In the genomic region with DNA sequence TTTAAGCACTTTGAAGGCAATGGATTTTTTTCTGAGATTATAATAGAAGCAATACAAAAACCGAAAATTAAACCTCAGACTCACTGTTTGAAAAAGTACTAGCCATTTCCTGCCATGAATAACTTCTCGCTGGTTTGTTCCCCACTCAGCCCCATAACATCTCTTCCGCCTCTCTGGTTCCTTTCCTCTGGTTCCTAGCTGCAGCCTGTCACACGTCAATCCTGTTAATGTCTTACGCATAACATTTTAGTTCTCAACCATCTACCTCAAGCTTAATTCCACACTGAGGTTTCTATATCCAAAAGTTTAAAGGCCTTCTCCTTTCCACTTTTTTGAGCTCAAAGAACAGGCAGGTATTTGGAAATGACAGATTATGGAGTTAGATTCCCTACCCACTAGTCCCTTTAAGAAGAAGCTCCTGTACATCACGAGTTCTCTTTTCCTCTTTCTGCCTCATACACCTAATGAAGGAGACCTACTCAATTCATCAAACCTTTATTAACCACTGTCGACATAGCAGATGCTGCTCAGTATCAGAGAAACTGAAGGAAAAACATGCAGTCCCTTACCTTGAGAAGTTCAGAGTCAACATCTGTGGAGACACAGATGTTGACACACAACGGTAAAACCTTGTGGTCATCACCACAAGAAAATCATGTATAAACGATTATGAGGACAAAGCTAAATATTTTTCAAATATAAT, we compare ENCODE assay signal across 11 cellular contexts.
DNase-seq lines count a peak whose midpoint lies in the region; ATAC-seq and TF ChIP-seq lines count a peak whose summit lies in the region.
"Had no signal": no experiment of that assay in that cellular context is flagged by ENCODE, and none has a peak within 500 bp of the region (broad histone marks: within the 10 kb centered on the region; RNA-seq: fewer than 3 reads in every experiment).

No MANE protein-coding gene starts in this region.

- H3K4me3 ChIP-seq in mucosa of rectum (ENCODE audit: low read length in 2 of 2): no peak overlapping the region
- H3K4me3 ChIP-seq: lung had no signal

- ATAC-seq in GM18858 (IDR thresholded peaks at IDR 0.05; ENCODE audit: unreplicated experiment) (peak; percentile 12), HG02642 (IDR thresholded peaks at IDR 0.05; ENCODE audit: poor library complexity, unreplicated experiment) (peak; percentile 60)

- DNase-seq in T follicular helper cell (ENCODE audit: low read depth) (peak; percentile 38), NCI-H2227 treated with DMSO at 0.1 percent for 48 hours (lab: John Stamatoyannopoulos, UW) (no peak), glutamatergic neuron (no peak), NCI-H2196 treated with DMSO at 0.1 percent for 48 hours (lab: John Stamatoyannopoulos, UW; ENCODE audit: unreplicated experiment) (no peak), DMS153 (lab: John Stamatoyannopoulos, UW) (no peak)
- DNase-seq: NCI-H510A treated with DMSO at 0.1 percent for 48 hours had no signal

- H3K4me3 Mint-ChIP-seq in glutamatergic neuron (ENCODE audit: unreplicated experiment): no peak overlapping the region
- H3K4me3 Mint-ChIP-seq: brain had no signal

- no peaks in the 10 kb centered on the region for H3K36me3 Mint-ChIP-seq in glutamatergic neuron (ENCODE audit: unreplicated experiment)
- H3K36me3 Mint-ChIP-seq: brain had no signal

- peaks cover 9 to 15% of the 10 kb centered on the region in 2 donors for H3K4me1 ChIP-seq in mucosa of rectum (ENCODE audit: control insufficient read depth in 2 of 2, insufficient read depth in 2 of 2, low read length in 2 of 2)

- no peak for TF ChIP-seq CTCF in glutamatergic neuron (IDR thresholded peaks at IDR 0.05; ENCODE audit: partially characterized antibody, unreplicated experiment)

- no peaks in the 10 kb centered on the region for H3K4me1 Mint-ChIP-seq in glutamatergic neuron (ENCODE audit: low read depth, unreplicated experiment)
- H3K4me1 Mint-ChIP-seq: brain had no signal

- peak overlapping the region; percentile 29 to 30 for H3K27ac ChIP-seq in mucosa of rectum (ENCODE audit: low read depth in 2 of 2, low read length in 2 of 2)

- no peaks in the 10 kb centered on the region for H3K36me3 ChIP-seq in mucosa of rectum (ENCODE audit: control insufficient read depth in 2 of 2, insufficient read depth in 2 of 2, low read length in 2 of 2)

- no peaks in the 10 kb centered on the region for H3K27me3 Mint-ChIP-seq in glutamatergic neuron (ENCODE audit: unreplicated experiment)
- H3K27me3 Mint-ChIP-seq: brain had no signal

- H3K9ac ChIP-seq in mucosa of rectum (ENCODE audit: low read depth in 1 of 2, low read length in 2 of 2): no peak overlapping the region

- no peaks in the 10 kb centered on the region for H3K9me3 ChIP-seq in mucosa of rectum (ENCODE audit: control insufficient read depth in 2 of 2, low read length in 2 of 2)

- no peaks in the 10 kb centered on the region for H3K27me3 ChIP-seq in mucosa of rectum (ENCODE audit: control insufficient read depth in 2 of 2, insufficient read depth in 2 of 2, low read length in 2 of 2)

- H3K9me3 Mint-ChIP-seq in glutamatergic neuron (ENCODE audit: unreplicated experiment): no peaks in the 10 kb centered on the region

- no peak overlapping the region for H3K27ac Mint-ChIP-seq in glutamatergic neuron (ENCODE audit: unreplicated experiment)
